In genomic region chr2:135819211-135819610, GRCh38 we compare ENCODE assay signal across 9 cellular contexts. TPM values are rescaled to one million over a fixed set of nuclear protein-coding genes. Genes with fewer than 3 reads are reported as not detected.
A peak's percentile ranks its signal among the peaks of the same experiment; 100 is the strongest.
DNase-seq lines count a peak whose midpoint lies in the region; FAIRE-seq and TF ChIP-seq lines count a peak whose summit lies in the region.
"Had no signal": no experiment of that assay in that cellular context is flagged by ENCODE, and none has a peak within 500 bp of the region (broad histone marks: within the 10 kb centered on the region; RNA-seq: fewer than 3 reads in every experiment).

No MANE protein-coding gene starts in this region.

- H3K4me2 ChIP-seq in hepatocyte: no peak overlapping the region

- WGBS in hepatocyte (ENCODE audit: low lambda C conversion rate, missing lambda C conversion rate): 78% methylated on average over 8 of the region's 8 CpGs

- H3K9me3 ChIP-seq in hepatocyte (ENCODE audit: low read depth) (no peaks in the 10 kb centered on the region), kidney (ENCODE audit: control insufficient read depth in 1 of 2, low read length in 2 of 2) (peaks cover 0 to 3% of the 10 kb centered on the region in 2 donors)

- H3K9me2 ChIP-seq in hepatocyte (replicated peaks; ENCODE audit: insufficient read depth): no peaks in the 10 kb centered on the region

- in situ Hi-C loops in G401 (cut with HindIII; ENCODE audit: low sequenced_read_pairs): no loop called here

- no peak for FAIRE-seq in kidney (lab: Jason Lieb, UNC)

- peak; percentile 33 for TF ChIP-seq CTCF in AG09319 (IDR thresholded peaks at IDR 0.05; ENCODE audit: low read depth, low read length)
- peak; percentile 53 for TF ChIP-seq CTCF in HFF-Myc (IDR thresholded peaks at IDR 0.05; ENCODE audit: low read depth, low read length, missing control alignments)
- peak; percentile 47 for TF ChIP-seq CTCF in VCaP (conservative IDR thresholded peaks at IDR 0.05)
- TF ChIP-seq CTCF in hepatocyte (IDR thresholded peaks at IDR 0.05; ENCODE audit: poor library complexity): peak; percentile 21
- no peak for TF ChIP-seq CTCF in kidney (IDR thresholded peaks at IDR 0.05; ENCODE audit: borderline replicate concordance, extremely low read depth, insufficient read depth)

- no peaks in the 10 kb centered on the region for H3K27me3 ChIP-seq in hepatocyte

- intact Hi-C loops in kidney (cut with DNase I): no loop called here

- no peak overlapping the region for H2AFZ ChIP-seq in hepatocyte

- no peaks in the 10 kb centered on the region for H3K4me1 ChIP-seq in hepatocyte (ENCODE audit: insufficient read depth)
- no peaks in the 10 kb centered on the region for H3K4me1 ChIP-seq in kidney (ENCODE audit: control insufficient read depth in 1 of 2, insufficient read depth in 1 of 2, low read depth in 1 of 2, low read length in 2 of 2)

- H3K4me3 ChIP-seq in HFF-Myc (replicated peaks; ENCODE audit: low read depth, low read length): no peak overlapping the region
- H3K4me3 ChIP-seq in hepatocyte: no peak overlapping the region
- no peak overlapping the region for H3K4me3 ChIP-seq in kidney (ENCODE audit: low read length in 2 of 2)

- no peaks in the 10 kb centered on the region for H4K20me1 ChIP-seq in hepatocyte (ENCODE audit: insufficient read depth, poor library complexity, severe bottlenecking)

- H3K9ac ChIP-seq in kidney (ENCODE audit: low read length in 2 of 2): no peak overlapping the region

- H3K36me3 ChIP-seq in hepatocyte (replicated peaks; ENCODE audit: insufficient read depth, low read depth): no peaks in the 10 kb centered on the region
- H3K36me3 ChIP-seq in kidney (ENCODE audit: control insufficient read depth in 1 of 2, insufficient read depth in 2 of 2, low read length in 2 of 2): no peaks in the 10 kb centered on the region

- no peaks in the 10 kb centered on the region for H3K79me2 ChIP-seq in hepatocyte

- H3K27ac ChIP-seq in VCaP (no peak overlapping the region), hepatocyte (no peak overlapping the region), kidney (ENCODE audit: low read depth in 2 of 2, low read length in 2 of 2) (no peak overlapping the region)

- DNase-seq in AG09319 (ENCODE audit: extremely low read depth, low read depth) (no peak), HFF-Myc (ENCODE audit: extremely low read depth, low read depth) (no peak), hepatocyte (ENCODE audit: low spot score) (no peak), NK-92 (lab: John Stamatoyannopoulos, UW; ENCODE audit: unreplicated experiment) (no peak), kidney (no peak), G401 (ENCODE audit: low spot score) (no peak), NCI-H2196 treated with DMSO at 0.1 percent for 48 hours (lab: John Stamatoyannopoulos, UW; ENCODE audit: unreplicated experiment) (no peak)
- DNase-seq: aorta had no signal

RNA-seq across cellular contexts. Expression of gene LCT, which starts 17.8 kb away (rescaled TPM):
- total RNA-seq in hepatocyte (3.2 and 4.1 TPM in 2 replicates), kidney (not detected)
- polyA plus RNA-seq in hepatocyte (0.51 and 1.0 TPM in 2 replicates), kidney (ENCODE audit: insufficient read depth, low read depth, low replicate concordance) (0.19 TPM)
- not detected in 2 replicates for total RNA-seq in G401 (2014; rRNA removed; shearing (Covaris generic))
- total RNA-seq: aorta had no signal

RNA-seq across cellular contexts. Expression of gene MCM6, which starts 57.0 kb away (rescaled TPM):
- total RNA-seq in hepatocyte: 16.1 and 17.9 TPM in 2 replicates
- 8.3 and 13.7 TPM in 2 replicates for polyA plus RNA-seq in hepatocyte
- 11.9 TPM for total RNA-seq in kidney
- polyA plus RNA-seq in kidney (ENCODE audit: insufficient read depth, low read depth, low replicate concordance): 10.1 TPM
- 72.6 and 95.4 TPM in 2 replicates for total RNA-seq in G401 (2014; rRNA removed; shearing (Covaris generic))
